In genomic region chr2:161119483-161119882, GRCh38 we compare ENCODE assay signal across 25 cellular contexts.
"Had no signal": no experiment of that assay in that cellular context is flagged by ENCODE, and none has a peak within 500 bp of the region (broad histone marks: within the 10 kb centered on the region; RNA-seq: fewer than 3 reads in every experiment).

No MANE protein-coding gene starts in this region.

- H3K36me3 ChIP-seq: gastrocnemius medialis, heart left ventricle, left lung, neural progenitor cell, prostate gland, sigmoid colon, suprapubic skin, transverse colon, vagina had no signal

- H3K27me3 ChIP-seq: dorsolateral prefrontal cortex, gastrocnemius medialis, heart left ventricle, hepatocyte, left lung, neural progenitor cell, sigmoid colon, suprapubic skin, transverse colon, vagina had no signal

- H3K27me3 Mint-ChIP-seq: naive B cell; natural killer cell treated with Interleukin-12 subunit alpha and Interleukin-12 subunit beta and Interleukin-15 and Interleukin-18, amount 100 ng/mL, for 72 hours had no signal

- H3K9me3 Mint-ChIP-seq: mesothelial cell of epicardium; naive B cell; natural killer cell treated with Interleukin-12 subunit alpha and Interleukin-12 subunit beta and Interleukin-15 and Interleukin-18, amount 100 ng/mL, for 72 hours; neural progenitor cell; stimulated activated naive CD8-positive, alpha-beta T cell treated with anti-CD3 and anti-CD28 coated beads, Interleukin-15, amount 100 ng/mL, for 72 hours had no signal

- H3K4me3 Mint-ChIP-seq: mesothelial cell of epicardium; naive B cell; natural killer cell treated with Interleukin-12 subunit alpha and Interleukin-12 subunit beta and Interleukin-15 and Interleukin-18, amount 100 ng/mL, for 72 hours; neural progenitor cell; stimulated activated naive CD8-positive, alpha-beta T cell treated with anti-CD3 and anti-CD28 coated beads, Interleukin-15, amount 100 ng/mL, for 72 hours had no signal

- H3K4me1 ChIP-seq: neural progenitor cell had no signal

- H3K27ac ChIP-seq: dorsolateral prefrontal cortex, gastrocnemius medialis, heart left ventricle, hepatocyte, left lung, neural progenitor cell, prostate gland, sigmoid colon, suprapubic skin, transverse colon, vagina had no signal

- H3K36me3 Mint-ChIP-seq: mesothelial cell of epicardium; naive B cell; natural killer cell treated with Interleukin-12 subunit alpha and Interleukin-12 subunit beta and Interleukin-15 and Interleukin-18, amount 100 ng/mL, for 72 hours; neural progenitor cell had no signal

- H3K4me3 ChIP-seq: dorsolateral prefrontal cortex, gastrocnemius medialis, heart left ventricle, hepatocyte, left lung, mucosa of descending colon, neural progenitor cell, prostate gland, sigmoid colon, suprapubic skin, transverse colon, vagina had no signal

- H3K4me2 ChIP-seq: hepatocyte, neural progenitor cell had no signal

- DNase-seq: dorsolateral prefrontal cortex; effector CD4-positive, alpha-beta T cell; foreskin fibroblast; gastrocnemius medialis; heart left ventricle; left cardiac atrium; left lung; mesenchymal stem cell; mucosa of descending colon; naive B cell; right cardiac atrium; sigmoid colon; stimulated activated CD4-positive, alpha-beta T cell treated with anti-CD3 and anti-CD28 coated beads, Interleukin-2, amount 100 ng/mL, for 24 hours; stimulated activated CD4-positive, alpha-beta T cell treated with anti-CD3 and anti-CD28 coated beads, Interleukin-4, amount 100 ng/mL, for 4 hours; stimulated activated naive CD4-positive, alpha-beta T cell; stimulated activated naive CD8-positive, alpha-beta T cell treated with anti-CD3 and anti-CD28 coated beads, Interleukin-15, amount 100 ng/mL, for 72 hours; transverse colon had no signal

- H3K79me2 ChIP-seq: hepatocyte had no signal

- H3K9me3 ChIP-seq: gastrocnemius medialis, heart left ventricle, left lung, mucosa of descending colon, prostate gland, sigmoid colon, suprapubic skin, transverse colon, vagina had no signal

- ATAC-seq: esophagus mucosa; gastrocnemius medialis; heart left ventricle; left cardiac atrium; left lung; mucosa of descending colon; natural killer cell treated with Interleukin-12 subunit alpha and Interleukin-12 subunit beta and Interleukin-15 and Interleukin-18, amount 100 ng/mL, for 72 hours; right cardiac atrium; stimulated activated naive CD8-positive, alpha-beta T cell treated with anti-CD3 and anti-CD28 coated beads, Interleukin-15, amount 100 ng/mL, for 72 hours had no signal

- H3K27ac Mint-ChIP-seq: mesothelial cell of epicardium; naive B cell; neural progenitor cell; stimulated activated naive CD8-positive, alpha-beta T cell treated with anti-CD3 and anti-CD28 coated beads, Interleukin-15, amount 100 ng/mL, for 72 hours had no signal
